ENCODE assay signal across 11 cellular contexts in the genomic region with DNA sequence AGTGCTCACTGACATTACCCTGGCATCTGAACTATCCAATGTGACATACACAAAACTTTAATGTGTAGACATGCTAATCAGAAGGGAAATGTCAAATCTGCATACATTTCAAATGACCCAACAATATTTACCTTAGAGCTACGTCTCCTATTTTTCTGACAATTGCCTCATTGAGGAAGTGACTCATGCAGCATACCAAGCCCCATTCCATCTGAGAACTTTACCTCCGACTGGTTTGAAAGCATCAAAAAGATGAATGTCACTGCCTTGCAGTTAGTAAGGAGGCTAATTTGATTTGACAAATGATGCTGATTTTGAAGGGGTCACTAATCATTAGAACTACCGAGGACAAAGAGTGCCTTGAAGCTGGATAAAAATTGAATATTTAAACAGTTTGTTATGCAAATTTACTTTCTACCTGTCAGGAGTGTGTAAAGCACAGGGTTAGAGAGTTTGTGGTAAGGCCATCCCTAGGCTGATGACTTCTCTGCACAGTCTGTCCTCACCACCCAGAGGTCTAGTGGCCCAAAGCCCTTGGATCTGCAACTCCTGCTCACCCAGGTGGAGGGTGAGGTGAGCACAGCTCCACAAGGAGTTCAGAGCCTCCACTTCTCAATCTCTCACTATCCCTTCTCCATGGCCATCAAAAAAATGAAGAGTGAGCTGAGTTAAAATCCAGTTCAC.
A peak's percentile ranks its signal among the peaks of the same experiment; 100 is the strongest.
DNase-seq lines count a peak whose midpoint lies in the region; ATAC-seq, FAIRE-seq and TF ChIP-seq lines count a peak whose summit lies in the region.
"Had no signal": no experiment of that assay in that cellular context is flagged by ENCODE, and none has a peak within 500 bp of the region (broad histone marks: within the 10 kb centered on the region; RNA-seq: fewer than 3 reads in every experiment).

No MANE protein-coding gene starts in this region.

- H3K4me3 ChIP-seq in endothelial cell of umbilical vein (replicated peaks in 1 of 3; ENCODE audit: insufficient read depth in 1 of 3, low read depth in 1 of 3, low read length in 3 of 3) (no peak overlapping the region), pancreas (no peak overlapping the region), osteoblast (ENCODE audit: insufficient read depth, low read length) (no peak overlapping the region)

- FAIRE-seq in endothelial cell of umbilical vein (lab: Jason Lieb, UNC) (peak; percentile 89), pancreas (lab: Jason Lieb, UNC) (no peak)

- no peaks in the 10 kb centered on the region for H3K4me1 Mint-ChIP-seq in natural killer cell

- dilution Hi-C loops in endothelial cell of umbilical vein (cut with MboI; ENCODE audit: extremely low pct_ligation_motif_present, low sequenced_read_pairs): no loop called here

- H3K4me2 ChIP-seq in endothelial cell of umbilical vein (ENCODE audit: insufficient read depth, low read length): peak overlapping the region; percentile 44
- no peak overlapping the region for H3K4me2 ChIP-seq in osteoblast (ENCODE audit: insufficient read depth, low read length)

- 24 to 27% methylated on average over 3 of the region's 3 CpGs for WGBS in pancreas, 2 donors

- no peak overlapping the region for H3K4me3 Mint-ChIP-seq in natural killer cell

- H3K9me3 ChIP-seq in endothelial cell of umbilical vein (replicated peaks; ENCODE audit: control insufficient read depth, insufficient read depth, low read length): no peaks in the 10 kb centered on the region
- no peaks in the 10 kb centered on the region for H3K9me3 ChIP-seq in pancreas
- no peaks in the 10 kb centered on the region for H3K9me3 ChIP-seq in osteoblast (ENCODE audit: low read depth, low read length)

- no peak overlapping the region for H3K27ac Mint-ChIP-seq in natural killer cell

- no peaks in the 10 kb centered on the region for H3K27me3 Mint-ChIP-seq in natural killer cell (ENCODE audit: low read depth in 2 of 2)

- TF ChIP-seq POLR2A in endothelial cell of umbilical vein (IDR thresholded peaks at IDR 0.05; ENCODE audit: low read depth, low read length): peak; percentile 35

- H3K27me3 ChIP-seq in endothelial cell of umbilical vein (ENCODE audit: control insufficient read depth in 2 of 2, insufficient read depth in 2 of 2, low read length in 2 of 2): no peaks in the 10 kb centered on the region
- H3K27me3 ChIP-seq in pancreas: no peaks in the 10 kb centered on the region
- no peaks in the 10 kb centered on the region for H3K27me3 ChIP-seq in osteoblast (ENCODE audit: insufficient read depth, low read length)

- H3K36me3 Mint-ChIP-seq in natural killer cell: no peaks in the 10 kb centered on the region

- peaks cover 2 to 7% of the 10 kb centered on the region in 2 donors for H3K9me3 Mint-ChIP-seq in natural killer cell

- H3K79me2 ChIP-seq in endothelial cell of umbilical vein (ENCODE audit: control insufficient read depth, insufficient read depth, low read length): no peaks in the 10 kb centered on the region
- H3K79me2 ChIP-seq in osteoblast (ENCODE audit: insufficient read depth, low read length): no peaks in the 10 kb centered on the region

- POLR2A ChIA-PET in endothelial cell of umbilical vein (lab: Charles Lee): no interaction called here

- H3K9me1 ChIP-seq in endothelial cell of umbilical vein (replicated peaks; ENCODE audit: control insufficient read depth, extremely low read depth, insufficient read depth, low read length): no peaks in the 10 kb centered on the region

- TF ChIP-seq CTCF in endothelial cell of umbilical vein (IDR thresholded peaks at IDR 0.05; ENCODE audit: extremely low read depth in 1 of 2, insufficient read depth in 1 of 2, low read depth in 1 of 2, low read length in 2 of 2) (no peak), pancreas (IDR thresholded peaks at IDR 0.05) (no peak), osteoblast (IDR thresholded peaks at IDR 0.05; ENCODE audit: extremely low read depth, low read depth, low read length) (no peak), natural killer cell (IDR thresholded peaks at IDR 0.05) (no peak)

- no peaks in the 10 kb centered on the region for H3K36me3 ChIP-seq in endothelial cell of umbilical vein (ENCODE audit: control insufficient read depth in 2 of 2, extremely low read depth in 1 of 2, insufficient read depth in 2 of 2, low read length in 2 of 2)
- no peaks in the 10 kb centered on the region for H3K36me3 ChIP-seq in pancreas
- H3K36me3 ChIP-seq in osteoblast (ENCODE audit: insufficient read depth, low read length): no peaks in the 10 kb centered on the region

- H3K27ac ChIP-seq in endothelial cell of umbilical vein (ENCODE audit: insufficient read depth, low read depth, low read length) (peak overlapping the region; percentile 58), pancreas (peak overlapping the region in 3 of 4 donors; percentile 5 to 41 (median 25)), osteoblast (ENCODE audit: low read depth, low read length) (no peak overlapping the region)

- CTCF ChIA-PET in endothelial cell of umbilical vein (lab: Charles Lee): interaction anchor here (0.8 to 2.6 kb wide), 7 partner anchors 9 to 293 kb away, joined by 3 to 13 read pairs (median 4); no protein-coding TSS in a partner anchor

- H2AFZ ChIP-seq in endothelial cell of umbilical vein (ENCODE audit: low read depth, low read length): no peak overlapping the region
- H2AFZ ChIP-seq in osteoblast (ENCODE audit: low read length): no peak overlapping the region

- DNase-seq in EH (ENCODE audit: low read depth) (peak; percentile 49), NCI-H69 (lab: John Stamatoyannopoulos, UW) (peak; percentile 50), endothelial cell of umbilical vein (ENCODE audit: low read depth, low spot score) (peak; percentile 86), pancreas (no peak), osteoblast (ENCODE audit: insufficient read length, low spot score, missing footprints) (no peak), natural killer cell (no peak), OCI-M2 (lab: John Stamatoyannopoulos, UW; ENCODE audit: unreplicated experiment) (no peak), ureter (ENCODE audit: low spot score) (no peak)
- DNase-seq: activated gamma-delta T cell treated with Interleukin-2 at 50 U/mL for 16 hours, NCI-H1694 treated with DMSO at 0.1 percent for 48 hours, T1000 had no signal

- H3K4me1 ChIP-seq in endothelial cell of umbilical vein (ENCODE audit: control insufficient read depth, extremely low read depth, insufficient read depth, low read length): peaks cover 18% of the 10 kb centered on the region
- peaks cover 0 to 8% (median 7%) of the 10 kb centered on the region in 3 donors for H3K4me1 ChIP-seq in pancreas
- peaks cover 12% of the 10 kb centered on the region for H3K4me1 ChIP-seq in osteoblast (ENCODE audit: insufficient read depth, low read length)

- H3K9ac ChIP-seq in endothelial cell of umbilical vein (replicated peaks; ENCODE audit: extremely low read depth, insufficient read depth, low read length): peak overlapping the region; percentile 31

- ATAC-seq in pancreas (peak; percentile 60 to 82 (median 73)), natural killer cell (no peak)

- BruUV-seq in endothelial cell of umbilical vein (replicated peaks; lab: Mats Ljungman, UMichigan): TSS peak; percentile 77

- H4K20me1 ChIP-seq in endothelial cell of umbilical vein (replicated peaks; ENCODE audit: control insufficient read depth, extremely low read depth, insufficient read depth, low read length) (no peaks in the 10 kb centered on the region), osteoblast (ENCODE audit: insufficient read depth, low read length) (no peaks in the 10 kb centered on the region)

- intact Hi-C loops in endothelial cell of umbilical vein (cut with micrococcal nuclease) (loop anchor here (1.0 to 10.0 kb wide), 8 partner anchors 15 to 391 kb away; no protein-coding TSS in a partner anchor), pancreas (cut with DNase I) (no loop called here), natural killer cell (cut with micrococcal nuclease) (no loop called here)

TF ChIP-seq in endothelial cell of umbilical vein, 7 proteins besides CTCF, POLR2A, EP300 and RAD21:
- TF ChIP-seq MYC (IDR thresholded peaks at IDR 0.05; ENCODE audit: low read depth, low read length): no peak
- peak; percentile 68 for TF ChIP-seq POLR2AphosphoS5 (IDR thresholded peaks at IDR 0.05; ENCODE audit: insufficient read depth, low read depth, low read length)
- no peak for TF ChIP-seq EZH2 (IDR thresholded peaks at IDR 0.05; ENCODE audit: borderline replicate concordance, low read depth, low read length, severe bottlenecking)
- TF ChIP-seq FOS (IDR thresholded peaks at IDR 0.05; ENCODE audit: borderline replicate concordance, insufficient read depth, low read length): peak; percentile 86
- TF ChIP-seq JUN (IDR thresholded peaks at IDR 0.05; ENCODE audit: borderline replicate concordance, insufficient read depth, insufficient read length, low read depth): peak; percentile 94

Comparison
In these comparisons a context has a peak if more than half of its experiments do, and no peak if none do; other contexts are left out.
1. DNase-seq: peak in EH (single experiment), NCI-H69 (single experiment) and endothelial cell of umbilical vein (single experiment); none in pancreas (0 of 6), osteoblast (single experiment), natural killer cell (single experiment), OCI-M2 (single experiment) and ureter (single experiment).
2. ATAC-seq: peak in pancreas (4 of 4); none in natural killer cell (0 of 3).